ENCODE assay signal across 15 cellular contexts in the genomic region with DNA sequence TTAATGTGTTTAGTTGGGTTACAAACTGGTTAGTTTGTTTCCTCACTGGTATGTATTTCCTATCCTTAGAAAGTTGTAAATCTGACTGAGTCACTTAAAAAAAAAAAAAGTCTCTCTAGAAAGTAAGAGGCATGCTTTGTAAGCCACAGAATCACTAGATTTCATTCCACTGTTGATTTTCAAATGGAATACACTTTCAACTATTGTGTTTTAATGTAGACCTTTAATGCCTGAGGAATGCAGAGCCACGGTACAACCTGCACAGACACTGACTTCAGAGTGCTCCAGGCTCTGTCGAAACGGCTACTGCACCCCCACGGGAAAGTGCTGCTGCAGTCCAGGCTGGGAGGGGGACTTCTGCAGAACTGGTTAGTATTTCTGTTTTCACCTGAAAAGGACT.
DNase-seq lines count a peak whose midpoint lies in the region; TF ChIP-seq lines count a peak whose summit lies in the region.
"Had no signal": no experiment of that assay in that cellular context is flagged by ENCODE, and none has a peak within 500 bp of the region (broad histone marks: within the 10 kb centered on the region; RNA-seq: fewer than 3 reads in every experiment).

No MANE protein-coding gene starts in this region.

- no peaks in the 10 kb centered on the region for H4K20me1 ChIP-seq in smooth muscle cell (ENCODE audit: low read depth)

- TF ChIP-seq CTCF in HEK293 (tag by site-specific recombination; IDR thresholded peaks at IDR 0.05) (no peak), smooth muscle cell (IDR thresholded peaks at IDR 0.05; ENCODE audit: borderline replicate concordance, insufficient read depth, poor library complexity, severe bottlenecking) (no peak)

- CTCF ChIA-PET in HEK293 (lab: Yijun Ruan, JAX): no interaction called here

- no peaks in the 10 kb centered on the region for H3K79me2 ChIP-seq in smooth muscle cell (ENCODE audit: low read depth)

- H3K27ac ChIP-seq in HEK293 (ENCODE audit: extremely low read depth, low read depth, low read length) (no peak overlapping the region), smooth muscle cell (ENCODE audit: low read depth) (peak overlapping the region; percentile 58), substantia nigra (ENCODE audit: low read depth, low read length, poor library complexity, severe bottlenecking) (no peak overlapping the region)
- H3K27ac ChIP-seq: sigmoid colon had no signal

- peaks cover 9% of the 10 kb centered on the region for H3K27me3 ChIP-seq in smooth muscle cell (ENCODE audit: low read depth)
- H3K27me3 ChIP-seq: sigmoid colon had no signal

- POLR2A ChIA-PET in HEK293 (lab: Yijun Ruan, JAX): no interaction called here

- H3K9me3 ChIP-seq in HEK293 (ENCODE audit: control insufficient read depth, insufficient read depth, low read depth, low read length): no peaks in the 10 kb centered on the region
- no peaks in the 10 kb centered on the region for H3K9me3 ChIP-seq in smooth muscle cell (replicated peaks; ENCODE audit: low read depth)
- H3K9me3 ChIP-seq: sigmoid colon had no signal

- peak; percentile 57 for DNase-seq in amniotic epithelial cell (ENCODE audit: low read depth)
- peak; percentile 43 for DNase-seq in glomerular visceral epithelial cell (ENCODE audit: extremely low spot score)
- no peak for DNase-seq in smooth muscle cell (lab: John Stamatoyannopoulos, UW; ENCODE audit: unreplicated experiment)
- no peak for DNase-seq in anterior cingulate cortex (lab: John Stamatoyannopoulos, UW)
- no peak for DNase-seq in substantia nigra (lab: John Stamatoyannopoulos, UW)
- no peak for DNase-seq in stimulated activated CD4-positive, alpha-beta T cell treated with anti-CD3 and anti-CD28 coated beads, Interleukin-4, amount 100 ng/mL, for 24 hours
- DNase-seq: activated CD8-positive, alpha-beta T cell treated with anti-CD3 and anti-CD28 coated beads for 36 hours; activated effector memory CD4-positive, alpha-beta T cell treated with Interleukin-2 at 50 U/mL for 16 hours; Calu3; central memory CD4-positive, alpha-beta T cell; naive thymus-derived CD4-positive, alpha-beta T cell; NCI-H526 treated with DMSO at 0.1 percent for 48 hours; sigmoid colon; T-helper 9 cell had no signal

- peaks cover 2% of the 10 kb centered on the region; the same call in 1 of the 2 replicates for H3K4me1 ChIP-seq in HEK293 (ENCODE audit: control insufficient read depth, insufficient read depth, low read length)
- H3K4me1 ChIP-seq in smooth muscle cell (ENCODE audit: low read depth): peaks cover 14% of the 10 kb centered on the region
- H3K4me1 ChIP-seq: sigmoid colon had no signal

- H3K9ac ChIP-seq in smooth muscle cell (ENCODE audit: low read depth): no peak overlapping the region

- H3K4me3 ChIP-seq in HEK293 (ENCODE audit: low read depth, low read length): no peak overlapping the region
- H3K4me3 ChIP-seq in smooth muscle cell: peak overlapping the region; percentile 8
- H3K4me3 ChIP-seq: sigmoid colon had no signal

- peaks cover 5% of the 10 kb centered on the region for H3F3A ChIP-seq in smooth muscle cell (ENCODE audit: low read depth)

- H3K4me2 ChIP-seq in smooth muscle cell: peak overlapping the region; percentile 70

- 7% methylated on average over 4 of the region's 4 CpGs for WGBS in smooth muscle cell (ENCODE audit: low lambda C conversion rate)

- H2AFZ ChIP-seq in smooth muscle cell (ENCODE audit: low read depth): no peak overlapping the region

- no peaks in the 10 kb centered on the region for H3K36me3 ChIP-seq in HEK293 (ENCODE audit: control insufficient read depth in 2 of 2, insufficient read depth in 1 of 2, low read length in 2 of 2)
- no peaks in the 10 kb centered on the region for H3K36me3 ChIP-seq in smooth muscle cell (ENCODE audit: low read depth)
- H3K36me3 ChIP-seq: sigmoid colon had no signal

TF ChIP-seq in HEK293, 187 proteins besides CTCF, POLR2A, EP300 and RAD21:
- TF ChIP-seq ZFHX2 (tag by site-specific recombination; conservative IDR thresholded peaks at IDR 0.05) (no peak), ZBTB17 (tag by site-specific recombination; IDR thresholded peaks at IDR 0.05) (0 out of 2 replicates have a peak, but pooled peaks have one; percentile 30)

Comparison
In these comparisons a context has a peak if more than half of its experiments do, and no peak if none do; other contexts are left out.
1. DNase-seq: peak in amniotic epithelial cell (single experiment) and glomerular visceral epithelial cell (single experiment); none in smooth muscle cell (single experiment), anterior cingulate cortex (0 of 58), substantia nigra (0 of 49) and stimulated activated CD4-positive, alpha-beta T cell treated with anti-CD3 and anti-CD28 coated beads, Interleukin-4, amount 100 ng/mL, for 24 hours (single experiment).